ENCODE assay signal across 13 cellular contexts in genomic region chr3:195179782-195180489, GRCh38.
A peak's percentile ranks its signal among the peaks of the same experiment; 100 is the strongest.
DNase-seq lines count a peak whose midpoint lies in the region; ATAC-seq and TF ChIP-seq lines count a peak whose summit lies in the region.
"Had no signal": no experiment of that assay in that cellular context is flagged by ENCODE, and none has a peak within 500 bp of the region (broad histone marks: within the 10 kb centered on the region; RNA-seq: fewer than 3 reads in every experiment).

No MANE protein-coding gene starts in this region.

- H3K4me1 ChIP-seq in A673 (ENCODE audit: insufficient read depth, low read length, poor library complexity, severe bottlenecking) (peaks cover 71% of the 10 kb centered on the region), heart right ventricle (peaks cover 26 to 80% (median 66%) of the 10 kb centered on the region in 9 donors), neural progenitor cell (peaks cover 18% of the 10 kb centered on the region)
- H3K4me1 ChIP-seq: A549 had no signal

- H3K27me3 ChIP-seq in A673 (replicated peaks; ENCODE audit: insufficient read depth, low read depth, low read length, poor library complexity) (no peaks in the 10 kb centered on the region), heart right ventricle (no peaks in the 10 kb centered on the region), neural progenitor cell (no peaks in the 10 kb centered on the region)
- no peaks in the 10 kb centered on the region for H3K27me3 ChIP-seq in CD4-positive, alpha-beta T cell (ENCODE audit: control insufficient read depth, insufficient read depth, low read length)

- H3K27ac ChIP-seq in A673 (ENCODE audit: low read depth, low read length, poor library complexity, severe bottlenecking) = peak overlapping the region; percentile 89
- H3K27ac ChIP-seq in heart right ventricle = peak overlapping the region; percentile 16 to 90 (median 80)
- H3K27ac ChIP-seq in neural progenitor cell = no peak overlapping the region
- no peak overlapping the region for H3K27ac ChIP-seq in CD4-positive, alpha-beta T cell (ENCODE audit: low read depth, low read length)
- H3K27ac ChIP-seq: A549 had no signal

- DNase-seq in A673 (ENCODE audit: low spot score) (peak; percentile 69), WTC11 (ENCODE audit: low spot score) (no peak), heart right ventricle (peak; percentile 42 to 64), neural progenitor cell (ENCODE audit: low spot score) (no peak), NCI-H1105 treated with DMSO at 0.1 percent for 48 hours (lab: John Stamatoyannopoulos, UW) (no peak), KBM-7 (no peak)
- no peak for DNase-seq in CD4-positive, alpha-beta T cell
- DNase-seq: activated naive CD4-positive, alpha-beta T cell treated with anti-CD3 and anti-CD28 coated beads, Interleukin-2, amount 50 U/mL, for 16 hours; DMS 273 treated with DMSO at 0.1 percent for 48 hours; natural killer cell; NCI-H526 had no signal

- H3K27ac Mint-ChIP-seq in WTC11 (peak overlapping the region; percentile 75), neural progenitor cell (peak overlapping the region; percentile 87)
- H3K27ac Mint-ChIP-seq in CD4-positive, alpha-beta T cell = no peak overlapping the region
- H3K27ac Mint-ChIP-seq: natural killer cell had no signal

- intact Hi-C loops in A673 (cut with micrococcal nuclease; ENCODE audit: unreplicated experiment) = no loop called here
- intact Hi-C loops in heart right ventricle (cut with DNase I) = loop anchor here in 1 of 10 donors (10.0 kb wide), 1 partner anchor 55 kb away; no protein-coding TSS in a partner anchor
- intact Hi-C loops in CD4-positive, alpha-beta T cell (cut with DNase I, micrococcal nuclease) = no loop called here

- no peaks in the 10 kb centered on the region for H4K20me1 ChIP-seq in neural progenitor cell (ENCODE audit: low read depth)

- in situ Hi-C loops in KBM-7 (cut with MboI; ENCODE audit: low pct_unique_long_range_greater_than_20kb, low sequenced_read_pairs) = no loop called here

- H3K4me1 Mint-ChIP-seq in WTC11 (peaks cover 53% of the 10 kb centered on the region), neural progenitor cell (peaks cover 42% of the 10 kb centered on the region)
- peaks cover 50% of the 10 kb centered on the region for H3K4me1 Mint-ChIP-seq in CD4-positive, alpha-beta T cell (ENCODE audit: low read depth)

- TF ChIP-seq CTCF in A673 (conservative IDR thresholded peaks at IDR 0.05; ENCODE audit: low read depth, low read length) (no peak), WTC11 (IDR thresholded peaks at IDR 0.05) (no peak), heart right ventricle (IDR thresholded peaks at IDR 0.05) (no peak), neural progenitor cell (IDR thresholded peaks at IDR 0.05) (no peak)
- no peak for TF ChIP-seq CTCF in CD4-positive, alpha-beta T cell (IDR thresholded peaks at IDR 0.05)

- H3K4me3 ChIP-seq in A673 (ENCODE audit: low read depth, low read length, poor library complexity, severe bottlenecking) (no peak overlapping the region), heart right ventricle (no peak overlapping the region), neural progenitor cell (no peak overlapping the region)
- H3K4me3 ChIP-seq: A549 had no signal

- H3K9me3 ChIP-seq in A673 (ENCODE audit: low read depth, low read length, poor library complexity, severe bottlenecking) (no peaks in the 10 kb centered on the region), heart right ventricle (no peaks in the 10 kb centered on the region), neural progenitor cell (ENCODE audit: low read depth) (no peaks in the 10 kb centered on the region)
- no peaks in the 10 kb centered on the region for H3K9me3 ChIP-seq in CD4-positive, alpha-beta T cell (ENCODE audit: control insufficient read depth, low read length)
- H3K9me3 ChIP-seq: A549 had no signal

- H2AFZ ChIP-seq in neural progenitor cell (replicated peaks) = no peak overlapping the region

- POLR2A ChIA-PET in A673 (lab: Charles Lee; ENCODE audit: low non-redundant PET) (no interaction called here), WTC11 (lab: Charles Lee) (no interaction called here)
- POLR2A ChIA-PET in CD4-positive, alpha-beta T cell (lab: Charles Lee) = interaction anchor here (0.7 kb wide), 1 partner anchor 10 kb away, joined by 3 read pairs; no protein-coding TSS in a partner anchor

- H3K4me3 Mint-ChIP-seq in WTC11 (no peak overlapping the region), neural progenitor cell (no peak overlapping the region)
- H3K4me3 Mint-ChIP-seq in CD4-positive, alpha-beta T cell = no peak overlapping the region
- H3K4me3 Mint-ChIP-seq: natural killer cell had no signal

- H3K9ac ChIP-seq in neural progenitor cell = no peak overlapping the region

- H3K36me3 ChIP-seq in A673 (ENCODE audit: insufficient read depth, low read length, poor library complexity, severe bottlenecking) (peaks cover 3% of the 10 kb centered on the region), heart right ventricle (peaks cover 0 to 4% (median 0%) of the 10 kb centered on the region in 9 donors), neural progenitor cell (no peaks in the 10 kb centered on the region)

- BruUV-seq in A673 (replicated peaks; lab: Mats Ljungman, UMichigan) = no TSS peak

- peaks cover 17% of the 10 kb centered on the region for H3K79me2 ChIP-seq in neural progenitor cell (ENCODE audit: low read depth)

- H3F3A ChIP-seq in neural progenitor cell (ENCODE audit: low read depth) = no peaks in the 10 kb centered on the region

- CTCF ChIA-PET in A673 (lab: Charles Lee) = no interaction called here
- CTCF ChIA-PET in WTC11 (lab: Charles Lee) = no interaction called here
- CTCF ChIA-PET in CD4-positive, alpha-beta T cell (lab: Charles Lee) = no interaction called here

- no peak for ATAC-seq in WTC11
- peak; percentile 57 to 84 (median 66) for ATAC-seq in heart right ventricle
- ATAC-seq in HG02884 (IDR thresholded peaks at IDR 0.05; ENCODE audit: unreplicated experiment) = no peak
- ATAC-seq in CD4-positive, alpha-beta T cell (ENCODE audit: poor library complexity) = no peak
- ATAC-seq: A549, natural killer cell had no signal

- H3K9me3 Mint-ChIP-seq in WTC11 (no peaks in the 10 kb centered on the region), neural progenitor cell (peaks cover 3% of the 10 kb centered on the region)
- H3K9me3 Mint-ChIP-seq in CD4-positive, alpha-beta T cell = no peaks in the 10 kb centered on the region
- H3K9me3 Mint-ChIP-seq: natural killer cell had no signal

- H3K27me3 Mint-ChIP-seq in WTC11 (ENCODE audit: low read depth) (no peaks in the 10 kb centered on the region), neural progenitor cell (ENCODE audit: insufficient read depth, low read depth) (peaks cover 2% of the 10 kb centered on the region)
- no peaks in the 10 kb centered on the region for H3K27me3 Mint-ChIP-seq in CD4-positive, alpha-beta T cell

- H3K36me3 Mint-ChIP-seq in WTC11 = peaks cover 8% of the 10 kb centered on the region
- H3K36me3 Mint-ChIP-seq in neural progenitor cell = peaks cover 25% of the 10 kb centered on the region
- no peaks in the 10 kb centered on the region for H3K36me3 Mint-ChIP-seq in CD4-positive, alpha-beta T cell (ENCODE audit: low read depth)
- H3K36me3 Mint-ChIP-seq: natural killer cell had no signal

- H3K4me2 ChIP-seq in neural progenitor cell = no peak overlapping the region
- H3K4me2 ChIP-seq: A549 had no signal

- 43 to 68% methylated on average over 24 of the region's 24 CpGs for WGBS in heart right ventricle, 2 donors

TF ChIP-seq in WTC11, 78 proteins besides CTCF, POLR2A, EP300 and RAD21:
- TF ChIP-seq IRF1 (CRISPR knock-in tag; IDR thresholded peaks at IDR 0.05) = no peak
- TF ChIP-seq TEAD1 (CRISPR knock-in tag; IDR thresholded peaks at IDR 0.05) = no peak
- TF ChIP-seq TEAD4 (CRISPR knock-in tag; IDR thresholded peaks at IDR 0.05) = no peak

Comparison
In these comparisons a context has a peak if more than half of its experiments do, and no peak if none do; other contexts are left out.
1. DNase-seq: peak in A673 (single experiment) and heart right ventricle (2 of 2); none in WTC11 (single experiment), neural progenitor cell (single experiment), NCI-H1105 treated with DMSO at 0.1 percent for 48 hours (single experiment), KBM-7 (single experiment) and CD4-positive, alpha-beta T cell (0 of 10).
2. H3K27ac ChIP-seq: peak in A673 (single experiment) and heart right ventricle (10 of 10); none in neural progenitor cell (single experiment) and CD4-positive, alpha-beta T cell (single experiment).
3. ATAC-seq: peak in heart right ventricle (8 of 8); none in WTC11 (single experiment), HG02884 (single experiment) and CD4-positive, alpha-beta T cell (single experiment).